Comparison of ENCODE assay signal across 25 cellular contexts in genomic region chr2:232147440-232148077, GRCh38.
"Had no signal": no experiment of that assay in that cellular context is flagged by ENCODE, and none has a peak within 500 bp of the region (broad histone marks: within the 10 kb centered on the region; RNA-seq: fewer than 3 reads in every experiment).

No MANE protein-coding gene starts in this region.

- H3K9me3 ChIP-seq: breast epithelium had no signal

- H3K27me3 ChIP-seq: breast epithelium had no signal

- H3K4me1 ChIP-seq: breast epithelium had no signal

- ATAC-seq: activated CD4-positive, CD25-positive, alpha-beta regulatory T cell treated with anti-CD3 and anti-CD28 coated beads, Interleukin-2, amount 50 U/mL, for 24 hours; activated CD8-positive, alpha-beta T cell treated with anti-CD3 and anti-CD28 coated beads for 36 hours; activated T-cell treated with anti-CD3 and anti-CD28 coated beads, Interleukin-2, amount 50 U/mL, for 72 hours; Right ventricle myocardium inferior had no signal

- DNase-seq: activated CD4-positive, alpha-beta T cell treated with anti-CD3 and anti-CD28 coated beads for 4 hours; activated CD8-positive, alpha-beta memory T cell treated with anti-CD3 and anti-CD28 coated beads, Interleukin-2, amount 50 U/mL, for 4 hours; activated CD8-positive, alpha-beta T cell treated with anti-CD3 and anti-CD28 coated beads for 36 hours; activated gamma-delta T cell treated with Interleukin-2 at 50 U/mL for 16 hours; activated naive CD4-positive, alpha-beta T cell treated with anti-CD3 and anti-CD28 coated beads, Interleukin-2, amount 10 ng/mL, durations not matched to agents 7 days and 5 days; activated naive CD8-positive, alpha-beta T cell treated with anti-CD3 and anti-CD28 coated beads for 36 hours; activated T-cell treated with anti-CD3 and anti-CD28 coated beads, Interleukin-2, amount 50 U/mL, for 72 hours; anterior cingulate cortex; caudate nucleus; Kasumi-1; KBM-7; NCI-H1048; NCI-H1417; NCI-H1694; NCI-H2029; NCI-H2107; NCI-H2171 treated with DMSO at 0.1 percent for 48 hours; NCI-H226; NCI-H510A; NCI-H526 treated with DMSO at 0.1 percent for 48 hours; NCI-H82; RPMI8226 had no signal

- H3K4me3 ChIP-seq: breast epithelium had no signal

- H3K27ac ChIP-seq: breast epithelium had no signal

- H3K36me3 ChIP-seq: breast epithelium had no signal
